10 cellular contexts compared by ENCODE assay signal in the genomic region with DNA sequence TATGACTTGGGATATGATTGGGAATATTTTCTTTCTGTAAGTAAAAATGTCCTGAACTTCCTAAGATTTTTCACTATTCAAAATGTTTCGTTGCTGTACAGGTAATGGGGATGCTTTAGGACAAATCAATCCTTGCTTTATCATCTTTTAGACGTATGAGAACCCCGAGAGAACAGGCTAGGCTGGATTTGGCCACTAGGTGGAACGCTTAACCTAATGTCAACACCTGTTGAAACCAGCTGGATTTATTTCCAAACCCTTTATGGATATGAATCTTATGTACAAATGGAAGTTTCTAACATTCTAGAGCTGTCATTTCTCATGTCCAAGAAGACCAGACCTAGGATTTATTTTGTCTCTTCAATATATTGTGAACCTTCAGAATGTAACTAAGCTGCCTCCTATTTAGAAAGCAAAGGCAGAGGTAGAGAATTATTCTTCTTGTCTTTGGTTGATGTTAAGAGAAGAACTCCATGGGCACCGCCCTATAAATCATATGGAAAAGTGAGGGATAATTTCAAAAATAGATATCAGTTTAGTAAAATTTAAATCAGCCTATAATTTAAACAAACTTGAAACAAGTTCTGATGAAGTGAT.
DNase-seq lines count a peak whose midpoint lies in the region; ATAC-seq and TF ChIP-seq lines count a peak whose summit lies in the region.
"Had no signal": no experiment of that assay in that cellular context is flagged by ENCODE, and none has a peak within 500 bp of the region (broad histone marks: within the 10 kb centered on the region; RNA-seq: fewer than 3 reads in every experiment).

No MANE protein-coding gene starts in this region.

- H3K36me3 ChIP-seq in Loucy (ENCODE audit: insufficient read depth, low read length) (no peaks in the 10 kb centered on the region), SJSA1 (no peaks in the 10 kb centered on the region), gastroesophageal sphincter (no peaks in the 10 kb centered on the region)
- H3K36me3 ChIP-seq: BLaER1 had no signal

- no peaks in the 10 kb centered on the region for H3K9me2 ChIP-seq in Loucy (replicated peaks; ENCODE audit: low read depth, low read length)

- H4K20me1 ChIP-seq in Loucy (ENCODE audit: insufficient read depth, low read length, poor library complexity, severe bottlenecking): no peaks in the 10 kb centered on the region
- H4K20me1 ChIP-seq: BLaER1 had no signal

- no peaks in the 10 kb centered on the region for H3K9me3 Mint-ChIP-seq in effector memory CD8-positive, alpha-beta T cell
- H3K9me3 Mint-ChIP-seq: activated T-cell treated with anti-CD3 and anti-CD28 coated beads, Interleukin-2, amount 50 U/mL, for 4 hours had no signal

- H3K27ac ChIP-seq in SJSA1 (no peak overlapping the region), gastroesophageal sphincter (no peak overlapping the region)
- H3K27ac ChIP-seq: BLaER1 had no signal

- no peaks in the 10 kb centered on the region for H3K4me1 Mint-ChIP-seq in effector memory CD8-positive, alpha-beta T cell (ENCODE audit: low read depth in 2 of 2)

- DNase-seq in NCI-H82 (lab: John Stamatoyannopoulos, UW) (peak; percentile 75), NCI-H82 treated with DMSO at 0.1 percent for 48 hours (lab: John Stamatoyannopoulos, UW; ENCODE audit: unreplicated experiment) (no peak), SJSA1 (ENCODE audit: low read depth in 1 of 2, low spot score in 2 of 2) (peak; percentile 44 to 52), superior temporal gyrus (ENCODE audit: extremely low spot score) (peak; percentile 76)
- DNase-seq in effector memory CD8-positive, alpha-beta T cell: no peak
- DNase-seq: activated T-cell treated with anti-CD3 and anti-CD28 coated beads, Interleukin-2, amount 50 U/mL, for 4 hours had no signal

- H3K4me1 ChIP-seq in Loucy (ENCODE audit: insufficient read depth, low read length, poor library complexity, severe bottlenecking) (no peaks in the 10 kb centered on the region), SJSA1 (replicated peaks) (no peaks in the 10 kb centered on the region), gastroesophageal sphincter (peaks cover 0 to 4% (median 0%) of the 10 kb centered on the region in 3 donors)
- H3K4me1 ChIP-seq: BLaER1 had no signal

- no peak overlapping the region for H3K9ac ChIP-seq in Loucy (ENCODE audit: low read depth, low read length, poor library complexity, severe bottlenecking)
- H3K9ac ChIP-seq: BLaER1 had no signal

- H2AFZ ChIP-seq in Loucy (ENCODE audit: low read length): no peak overlapping the region

- no peaks in the 10 kb centered on the region for H3K36me3 Mint-ChIP-seq in effector memory CD8-positive, alpha-beta T cell (ENCODE audit: insufficient read depth)

- H3K9me3 ChIP-seq in Loucy (ENCODE audit: insufficient read depth, low read depth, low read length): no peaks in the 10 kb centered on the region
- no peaks in the 10 kb centered on the region for H3K9me3 ChIP-seq in SJSA1 (replicated peaks)
- H3K9me3 ChIP-seq in gastroesophageal sphincter: no peaks in the 10 kb centered on the region
- H3K9me3 ChIP-seq: BLaER1 had no signal

- TF ChIP-seq CTCF in Loucy (conservative IDR thresholded peaks at IDR 0.05; ENCODE audit: low read length): peak; percentile 94
- TF ChIP-seq CTCF in gastroesophageal sphincter (IDR thresholded peaks at IDR 0.05): peak; percentile 50 to 73 (median 70)

- WGBS in gastroesophageal sphincter (ENCODE audit: low coverage in 1 of 2), 2 donors: 17 to 19% methylated on average over 5 of the region's 5 CpGs

- no peak overlapping the region for H3K4me3 ChIP-seq in Loucy (ENCODE audit: low read length, poor library complexity, severe bottlenecking)
- H3K4me3 ChIP-seq in SJSA1: no peak overlapping the region
- no peak overlapping the region for H3K4me3 ChIP-seq in gastroesophageal sphincter
- H3K4me3 ChIP-seq: BLaER1 had no signal

- H3K27me3 Mint-ChIP-seq in effector memory CD8-positive, alpha-beta T cell: peaks cover 41 to 65% of the 10 kb centered on the region in 2 donors

- no peak for TF ChIP-seq POLR2A in gastroesophageal sphincter (IDR thresholded peaks at IDR 0.05)

- no peaks in the 10 kb centered on the region for H3K27me3 ChIP-seq in Loucy (ENCODE audit: insufficient read depth, low read length, poor library complexity, severe bottlenecking)
- H3K27me3 ChIP-seq in SJSA1 (replicated peaks): no peaks in the 10 kb centered on the region
- no peaks in the 10 kb centered on the region for H3K27me3 ChIP-seq in gastroesophageal sphincter
- H3K27me3 ChIP-seq: BLaER1 had no signal

- peak; percentile 72 for ATAC-seq in GM21723 (IDR thresholded peaks at IDR 0.05; ENCODE audit: unreplicated experiment)
- ATAC-seq in gastroesophageal sphincter: no peak
- no peak for ATAC-seq in effector memory CD8-positive, alpha-beta T cell (replicated peaks)

- no peak overlapping the region for H3K4me3 Mint-ChIP-seq in effector memory CD8-positive, alpha-beta T cell
- H3K4me3 Mint-ChIP-seq: activated T-cell treated with anti-CD3 and anti-CD28 coated beads, Interleukin-2, amount 50 U/mL, for 4 hours had no signal

- H3K79me2 ChIP-seq in Loucy (ENCODE audit: insufficient read depth, low read length): no peaks in the 10 kb centered on the region

- no peak for TF ChIP-seq EP300 in gastroesophageal sphincter (IDR thresholded peaks at IDR 0.05)

- no peak overlapping the region for H3K27ac Mint-ChIP-seq in effector memory CD8-positive, alpha-beta T cell

- no peak overlapping the region for H3K4me2 ChIP-seq in Loucy (ENCODE audit: low read depth, low read length, poor library complexity, severe bottlenecking)
- H3K4me2 ChIP-seq: BLaER1 had no signal

- no peaks in the 10 kb centered on the region for H3F3A ChIP-seq in Loucy (ENCODE audit: low read depth)

Comparison
In these comparisons a context has a peak if more than half of its experiments do, and no peak if none do; other contexts are left out.
1. DNase-seq: peak in NCI-H82 (single experiment), SJSA1 (2 of 2) and superior temporal gyrus (single experiment); none in NCI-H82 treated with DMSO at 0.1 percent for 48 hours (single experiment) and effector memory CD8-positive, alpha-beta T cell (0 of 3).